Comparison of ENCODE assay signal across 1 cellular context in the genomic region with DNA sequence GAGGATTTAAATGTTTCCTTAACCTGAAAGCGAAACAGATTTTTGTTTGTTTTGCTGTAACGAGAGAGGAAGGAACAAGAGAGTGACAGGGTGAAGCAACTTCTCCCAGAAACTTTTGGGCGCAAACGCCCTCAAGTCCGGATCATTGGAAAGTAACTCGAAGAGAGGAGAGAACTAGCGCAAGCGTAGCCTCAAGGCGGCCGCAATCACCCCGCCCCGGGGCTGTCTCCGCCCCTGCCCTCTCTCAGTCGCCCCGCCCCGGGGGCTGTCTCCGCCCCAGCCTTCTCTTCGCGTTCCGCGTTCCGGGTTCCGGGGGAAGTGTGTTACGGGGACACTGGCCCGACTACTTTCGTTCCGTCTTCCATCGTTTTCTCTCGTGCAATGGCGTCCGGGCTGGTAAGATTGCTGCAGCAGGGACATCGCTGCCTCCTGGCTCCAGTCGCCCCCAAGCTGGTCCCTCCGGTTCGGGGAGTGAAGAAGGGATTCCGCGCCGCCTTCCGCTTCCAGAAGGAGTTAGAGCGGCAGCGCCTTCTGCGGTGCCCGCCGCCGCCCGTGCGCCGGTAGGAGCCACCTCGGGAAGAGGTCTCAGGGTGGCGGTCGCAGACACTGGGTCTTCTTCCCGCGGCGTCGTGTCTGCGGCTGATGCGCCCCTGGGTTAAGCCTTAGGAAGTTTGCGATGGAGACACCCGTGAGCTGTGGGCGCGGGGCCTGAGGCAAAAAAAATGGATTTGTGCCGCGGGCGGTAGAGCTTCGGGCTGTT.
TF ChIP-seq lines count a peak whose summit lies in the region.

Gene MRPL44, plus strand, starts transcription at position 372 of the 760 bp plus-strand sequence. Its CDS starts 10 bp downstream, at position 382.

TF ChIP-seq in HepG2, 621 proteins besides CTCF, POLR2A, EP300 and RAD21 (continued from another document and continues in another):
- TF ChIP-seq, protein P1, sequence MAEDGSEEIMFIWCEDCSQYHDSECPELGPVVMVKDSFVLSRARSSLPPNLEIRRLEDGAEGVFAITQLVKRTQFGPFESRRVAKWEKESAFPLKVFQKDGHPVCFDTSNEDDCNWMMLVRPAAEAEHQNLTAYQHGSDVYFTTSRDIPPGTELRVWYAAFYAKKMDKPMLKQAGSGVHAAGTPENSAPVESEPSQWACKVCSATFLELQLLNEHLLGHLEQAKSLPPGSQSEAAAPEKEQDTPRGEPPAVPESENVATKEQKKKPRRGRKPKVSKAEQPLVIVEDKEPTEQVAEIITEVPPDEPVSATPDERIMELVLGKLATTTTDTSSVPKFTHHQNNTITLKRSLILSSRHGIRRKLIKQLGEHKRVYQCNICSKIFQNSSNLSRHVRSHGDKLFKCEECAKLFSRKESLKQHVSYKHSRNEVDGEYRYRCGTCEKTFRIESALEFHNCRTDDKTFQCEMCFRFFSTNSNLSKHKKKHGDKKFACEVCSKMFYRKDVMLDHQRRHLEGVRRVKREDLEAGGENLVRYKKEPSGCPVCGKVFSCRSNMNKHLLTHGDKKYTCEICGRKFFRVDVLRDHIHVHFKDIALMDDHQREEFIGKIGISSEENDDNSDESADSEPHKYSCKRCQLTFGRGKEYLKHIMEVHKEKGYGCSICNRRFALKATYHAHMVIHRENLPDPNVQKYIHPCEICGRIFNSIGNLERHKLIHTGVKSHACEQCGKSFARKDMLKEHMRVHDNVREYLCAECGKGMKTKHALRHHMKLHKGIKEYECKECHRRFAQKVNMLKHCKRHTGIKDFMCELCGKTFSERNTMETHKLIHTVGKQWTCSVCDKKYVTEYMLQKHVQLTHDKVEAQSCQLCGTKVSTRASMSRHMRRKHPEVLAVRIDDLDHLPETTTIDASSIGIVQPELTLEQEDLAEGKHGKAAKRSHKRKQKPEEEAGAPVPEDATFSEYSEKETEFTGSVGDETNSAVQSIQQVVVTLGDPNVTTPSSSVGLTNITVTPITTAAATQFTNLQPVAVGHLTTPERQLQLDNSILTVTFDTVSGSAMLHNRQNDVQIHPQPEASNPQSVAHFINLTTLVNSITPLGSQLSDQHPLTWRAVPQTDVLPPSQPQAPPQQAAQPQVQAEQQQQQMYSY (CRISPR knock-in tag; IDR thresholded peaks at IDR 0.05) = peak; percentile 65; the same call in 1 of the 2 replicates
- no peak for TF ChIP-seq NPAS2 (CRISPR knock-in tag; IDR thresholded peaks at IDR 0.05; ENCODE audit: borderline replicate concordance)
- peak; percentile 91 for TF ChIP-seq ZNF776 (CRISPR knock-in tag; IDR thresholded peaks at IDR 0.05)
- peak; percentile 98 for TF ChIP-seq SALL1 (CRISPR knock-in tag; IDR thresholded peaks at IDR 0.05)
- peak; percentile 98 for TF ChIP-seq ZNF337 (CRISPR knock-in tag; IDR thresholded peaks at IDR 0.05; ENCODE audit: borderline replicate concordance, low read depth)
- TF ChIP-seq SMAD3 (CRISPR knock-in tag; IDR thresholded peaks at IDR 0.05) = peak; percentile 99
- TF ChIP-seq FOXP4 (CRISPR knock-in tag; IDR thresholded peaks at IDR 0.05) = peak; percentile 88
- TF ChIP-seq HDAC6 (IDR thresholded peaks at IDR 0.05; ENCODE audit: low read depth, low read length) = no peak
- TF ChIP-seq, protein P2, sequence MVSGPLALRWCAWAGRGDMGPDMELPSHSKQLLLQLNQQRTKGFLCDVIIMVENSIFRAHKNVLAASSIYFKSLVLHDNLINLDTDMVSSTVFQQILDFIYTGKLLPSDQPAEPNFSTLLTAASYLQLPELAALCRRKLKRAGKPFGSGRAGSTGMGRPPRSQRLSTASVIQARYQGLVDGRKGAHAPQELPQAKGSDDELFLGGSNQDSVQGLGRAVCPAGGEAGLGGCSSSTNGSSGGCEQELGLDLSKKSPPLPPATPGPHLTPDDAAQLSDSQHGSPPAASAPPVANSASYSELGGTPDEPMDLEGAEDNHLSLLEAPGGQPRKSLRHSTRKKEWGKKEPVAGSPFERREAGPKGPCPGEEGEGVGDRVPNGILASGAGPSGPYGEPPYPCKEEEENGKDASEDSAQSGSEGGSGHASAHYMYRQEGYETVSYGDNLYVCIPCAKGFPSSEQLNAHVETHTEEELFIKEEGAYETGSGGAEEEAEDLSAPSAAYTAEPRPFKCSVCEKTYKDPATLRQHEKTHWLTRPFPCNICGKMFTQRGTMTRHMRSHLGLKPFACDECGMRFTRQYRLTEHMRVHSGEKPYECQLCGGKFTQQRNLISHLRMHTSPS (CRISPR knock-in tag; IDR thresholded peaks at IDR 0.05; ENCODE audit: low read depth) = peak; percentile 54; the same call in 1 of the 2 replicates
- no peak for TF ChIP-seq ZNF549 (CRISPR knock-in tag; IDR thresholded peaks at IDR 0.05)
- TF ChIP-seq ZSCAN31 (CRISPR knock-in tag; IDR thresholded peaks at IDR 0.05; ENCODE audit: low read depth) = peak; percentile 99
- peak; percentile 97 for TF ChIP-seq ZNF44 (CRISPR knock-in tag; IDR thresholded peaks at IDR 0.05)
- TF ChIP-seq NFYB (CRISPR knock-in tag; IDR thresholded peaks at IDR 0.05) = peak; percentile 57
- peak; percentile 97 for TF ChIP-seq CAMTA2 (CRISPR knock-in tag; IDR thresholded peaks at IDR 0.05; ENCODE audit: borderline replicate concordance)
- TF ChIP-seq TEAD2 (CRISPR knock-in tag; IDR thresholded peaks at IDR 0.05) = peak; percentile 87; the same call in 1 of the 2 replicates
- peak; percentile 97 for TF ChIP-seq THAP11 (CRISPR knock-in tag; IDR thresholded peaks at IDR 0.05)
- peak; percentile 99 for TF ChIP-seq ZNF547 (CRISPR knock-in tag; IDR thresholded peaks at IDR 0.05)
- TF ChIP-seq ZNF777 (CRISPR knock-in tag; IDR thresholded peaks at IDR 0.05) = peak; percentile 87
- peak; percentile 84 for TF ChIP-seq ZFY (CRISPR knock-in tag; IDR thresholded peaks at IDR 0.05)
- TF ChIP-seq SAFB2 (CRISPR knock-in tag; IDR thresholded peaks at IDR 0.05; ENCODE audit: borderline replicate concordance, low read depth) = peak; percentile 92; the same call in 1 of the 2 replicates
- peak; percentile 94 for TF ChIP-seq ZFP37 (CRISPR knock-in tag; IDR thresholded peaks at IDR 0.05; ENCODE audit: borderline replicate concordance)
- peak; percentile 100 for TF ChIP-seq ZNF350 (CRISPR knock-in tag; IDR thresholded peaks at IDR 0.05; ENCODE audit: borderline replicate concordance, low read depth)
- TF ChIP-seq CHCHD3 (CRISPR knock-in tag; IDR thresholded peaks at IDR 0.05) = peak; percentile 57; the same call in 1 of the 2 replicates
- peak; percentile 49; the same call in 1 of the 2 replicates for TF ChIP-seq ZBTB14 (CRISPR knock-in tag; IDR thresholded peaks at IDR 0.05)
- TF ChIP-seq ZFP90 (CRISPR knock-in tag; IDR thresholded peaks at IDR 0.05; ENCODE audit: borderline replicate concordance) = peak; percentile 97
- peak; percentile 38; the same call in 1 of the 2 replicates for TF ChIP-seq HNF4G (IDR thresholded peaks at IDR 0.05; ENCODE audit: borderline replicate concordance, low read depth, low read length)
- TF ChIP-seq HNF4G (CRISPR knock-in tag; IDR thresholded peaks at IDR 0.05; ENCODE audit: borderline replicate concordance, low read depth) = peak; percentile 69; the same call in 1 of the 2 replicates
- peak; percentile 83 for TF ChIP-seq CREM (IDR thresholded peaks at IDR 0.05)
- TF ChIP-seq CREM (CRISPR knock-in tag; IDR thresholded peaks at IDR 0.05) = no peak
- TF ChIP-seq RFXAP (CRISPR knock-in tag; IDR thresholded peaks at IDR 0.05; ENCODE audit: borderline replicate concordance) = peak; percentile 97
- TF ChIP-seq ZNF577 (CRISPR knock-in tag; IDR thresholded peaks at IDR 0.05; ENCODE audit: borderline replicate concordance, low read depth) = peak; percentile 82; the same call in 1 of the 2 replicates
- peak; percentile 86 for TF ChIP-seq AHDC1 (CRISPR knock-in tag; IDR thresholded peaks at IDR 0.05; ENCODE audit: borderline replicate concordance)
- TF ChIP-seq FOSL2 (CRISPR knock-in tag; IDR thresholded peaks at IDR 0.05) = peak; percentile 84
- TF ChIP-seq ZNF34 (CRISPR knock-in tag; IDR thresholded peaks at IDR 0.05; ENCODE audit: borderline replicate concordance) = peak; percentile 99
- peak; percentile 76; the same call in 1 of the 2 replicates for TF ChIP-seq ZBTB39 (CRISPR knock-in tag; IDR thresholded peaks at IDR 0.05)
- no peak for TF ChIP-seq KAT2B (IDR thresholded peaks at IDR 0.05; ENCODE audit: borderline replicate concordance, low read depth, low read length)
- TF ChIP-seq ARID2 (CRISPR knock-in tag; IDR thresholded peaks at IDR 0.05; ENCODE audit: borderline replicate concordance) = peak; percentile 99
- peak; percentile 94; the same call in 1 of the 2 replicates for TF ChIP-seq THAP8 (CRISPR knock-in tag; IDR thresholded peaks at IDR 0.05; ENCODE audit: borderline replicate concordance)
